In genomic region chr1:156641761-156642264, GRCh38 we compare ENCODE assay signal across 9 cellular contexts. TPM values are rescaled to one million over a fixed set of nuclear protein-coding genes. Genes with fewer than 3 reads are reported as not detected.
DNase-seq lines count a peak whose midpoint lies in the region; ATAC-seq lines count a peak whose summit lies in the region.
"Had no signal": no experiment of that assay in that cellular context is flagged by ENCODE, and none has a peak within 500 bp of the region (broad histone marks: within the 10 kb centered on the region; RNA-seq: fewer than 3 reads in every experiment).

A gene with protein sequence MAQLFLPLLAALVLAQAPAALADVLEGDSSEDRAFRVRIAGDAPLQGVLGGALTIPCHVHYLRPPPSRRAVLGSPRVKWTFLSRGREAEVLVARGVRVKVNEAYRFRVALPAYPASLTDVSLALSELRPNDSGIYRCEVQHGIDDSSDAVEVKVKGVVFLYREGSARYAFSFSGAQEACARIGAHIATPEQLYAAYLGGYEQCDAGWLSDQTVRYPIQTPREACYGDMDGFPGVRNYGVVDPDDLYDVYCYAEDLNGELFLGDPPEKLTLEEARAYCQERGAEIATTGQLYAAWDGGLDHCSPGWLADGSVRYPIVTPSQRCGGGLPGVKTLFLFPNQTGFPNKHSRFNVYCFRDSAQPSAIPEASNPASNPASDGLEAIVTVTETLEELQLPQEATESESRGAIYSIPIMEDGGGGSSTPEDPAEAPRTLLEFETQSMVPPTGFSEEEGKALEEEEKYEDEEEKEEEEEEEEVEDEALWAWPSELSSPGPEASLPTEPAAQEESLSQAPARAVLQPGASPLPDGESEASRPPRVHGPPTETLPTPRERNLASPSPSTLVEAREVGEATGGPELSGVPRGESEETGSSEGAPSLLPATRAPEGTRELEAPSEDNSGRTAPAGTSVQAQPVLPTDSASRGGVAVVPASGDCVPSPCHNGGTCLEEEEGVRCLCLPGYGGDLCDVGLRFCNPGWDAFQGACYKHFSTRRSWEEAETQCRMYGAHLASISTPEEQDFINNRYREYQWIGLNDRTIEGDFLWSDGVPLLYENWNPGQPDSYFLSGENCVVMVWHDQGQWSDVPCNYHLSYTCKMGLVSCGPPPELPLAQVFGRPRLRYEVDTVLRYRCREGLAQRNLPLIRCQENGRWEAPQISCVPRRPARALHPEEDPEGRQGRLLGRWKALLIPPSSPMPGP (plus strand): TSS chr1:156642117. CDS start chr1:156646055, 3,938 bp downstream.

- intact Hi-C loops in activated CD4-positive, alpha-beta T cell treated with anti-CD3 and anti-CD28 coated beads for 36 hours (cut with DNase I, micrococcal nuclease): no loop called here

- H3K27ac Mint-ChIP-seq in activated CD4-positive, alpha-beta T cell treated with anti-CD3 and anti-CD28 coated beads for 36 hours: no peak within 1 kb of the TSS
- no peak within 1 kb of the TSS for H3K27ac Mint-ChIP-seq in activated naive CD8-positive, alpha-beta T cell treated with anti-CD3 and anti-CD28 coated beads for 36 hours
- H3K27ac Mint-ChIP-seq in stimulated activated naive B cell treated with anti-CD40 and anti-IgM and Interleukin-4, amounts not matched to agents 10 μg/mL and 1 μg/mL and 100 μg/mL, for 72 hours: peak within 1 kb of the TSS; percentile 38

- no peak within 1 kb of the TSS for H3K27ac ChIP-seq in iPS-18a (ENCODE audit: low read length)

- POLR2A ChIA-PET in activated CD4-positive, alpha-beta T cell treated with anti-CD3 and anti-CD28 coated beads for 36 hours (lab: Charles Lee): no interaction called here

- H3K27me3 Mint-ChIP-seq in activated CD4-positive, alpha-beta T cell treated with anti-CD3 and anti-CD28 coated beads for 36 hours: peaks cover 75% of the 10 kb centered on the region
- H3K27me3 Mint-ChIP-seq in activated naive CD8-positive, alpha-beta T cell treated with anti-CD3 and anti-CD28 coated beads for 36 hours: peaks cover 89% of the 10 kb centered on the region
- peaks cover 78 to 87% of the 10 kb centered on the region in 2 donors for H3K27me3 Mint-ChIP-seq in stimulated activated naive B cell treated with anti-CD40 and anti-IgM and Interleukin-4, amounts not matched to agents 10 μg/mL and 1 μg/mL and 100 μg/mL, for 72 hours

- no peaks in the 10 kb centered on the region for H3K9me3 ChIP-seq in iPS-18a (ENCODE audit: control insufficient read depth, low read depth, low read length)

- peak; percentile 45 for ATAC-seq in activated CD4-positive, alpha-beta T cell treated with anti-CD3 and anti-CD28 coated beads for 36 hours
- peak; percentile 19 to 23 for ATAC-seq in stimulated activated naive B cell treated with anti-CD40 and anti-IgM and Interleukin-4, amounts not matched to agents 10 μg/mL and 1 μg/mL and 100 μg/mL, for 72 hours (replicated peaks)
- ATAC-seq in HG03378 (IDR thresholded peaks at IDR 0.05; ENCODE audit: unreplicated experiment): no peak

- no peaks in the 10 kb centered on the region for H3K9me3 Mint-ChIP-seq in activated CD4-positive, alpha-beta T cell treated with anti-CD3 and anti-CD28 coated beads for 36 hours (ENCODE audit: low read depth)
- H3K9me3 Mint-ChIP-seq in activated naive CD8-positive, alpha-beta T cell treated with anti-CD3 and anti-CD28 coated beads for 36 hours: no peaks in the 10 kb centered on the region
- H3K9me3 Mint-ChIP-seq in stimulated activated naive B cell treated with anti-CD40 and anti-IgM and Interleukin-4, amounts not matched to agents 10 μg/mL and 1 μg/mL and 100 μg/mL, for 72 hours: no peaks in the 10 kb centered on the region

- H3K4me3 Mint-ChIP-seq in activated CD4-positive, alpha-beta T cell treated with anti-CD3 and anti-CD28 coated beads for 36 hours: peak within 1 kb of the TSS; percentile 53
- H3K4me3 Mint-ChIP-seq in activated naive CD8-positive, alpha-beta T cell treated with anti-CD3 and anti-CD28 coated beads for 36 hours: peak within 1 kb of the TSS; percentile 36
- peak within 1 kb of the TSS; percentile 68 to 74 for H3K4me3 Mint-ChIP-seq in stimulated activated naive B cell treated with anti-CD40 and anti-IgM and Interleukin-4, amounts not matched to agents 10 μg/mL and 1 μg/mL and 100 μg/mL, for 72 hours

- peaks cover 70% of the 10 kb centered on the region for H3K27me3 ChIP-seq in iPS-18a (ENCODE audit: control insufficient read depth, insufficient read depth, low read length)

- H3K9ac ChIP-seq in iPS-18a (ENCODE audit: low read length): peak within 1 kb of the TSS; percentile 2

- no peaks in the 10 kb centered on the region for H3K36me3 Mint-ChIP-seq in activated CD4-positive, alpha-beta T cell treated with anti-CD3 and anti-CD28 coated beads for 36 hours (ENCODE audit: low read depth)
- no peaks in the 10 kb centered on the region for H3K36me3 Mint-ChIP-seq in activated naive CD8-positive, alpha-beta T cell treated with anti-CD3 and anti-CD28 coated beads for 36 hours
- H3K36me3 Mint-ChIP-seq in stimulated activated naive B cell treated with anti-CD40 and anti-IgM and Interleukin-4, amounts not matched to agents 10 μg/mL and 1 μg/mL and 100 μg/mL, for 72 hours: no peaks in the 10 kb centered on the region

- H3K4me3 ChIP-seq in iPS-18a (ENCODE audit: low read length): peak within 1 kb of the TSS; percentile 64

- CTCF ChIA-PET in activated CD4-positive, alpha-beta T cell treated with anti-CD3 and anti-CD28 coated beads for 36 hours (lab: Charles Lee): interaction anchor here (0.6 to 1.6 kb wide), 5 partner anchors 12 to 48 kb away, joined by 3 to 5 read pairs (median 3); no protein-coding TSS in a partner anchor

- H3K36me3 ChIP-seq in iPS-18a (ENCODE audit: control insufficient read depth, low read depth, low read length): no peaks in the 10 kb centered on the region

- H3K4me1 Mint-ChIP-seq in activated CD4-positive, alpha-beta T cell treated with anti-CD3 and anti-CD28 coated beads for 36 hours: peaks cover 22% of the 10 kb centered on the region
- H3K4me1 Mint-ChIP-seq in activated naive CD8-positive, alpha-beta T cell treated with anti-CD3 and anti-CD28 coated beads for 36 hours: peaks cover 24% of the 10 kb centered on the region
- H3K4me1 Mint-ChIP-seq in stimulated activated naive B cell treated with anti-CD40 and anti-IgM and Interleukin-4, amounts not matched to agents 10 μg/mL and 1 μg/mL and 100 μg/mL, for 72 hours: peaks cover 13 to 35% of the 10 kb centered on the region in 2 donors

- DNase-seq in activated CD4-positive, alpha-beta T cell treated with anti-CD3 and anti-CD28 coated beads for 36 hours: peak; percentile 48
- no peak for DNase-seq in activated CD4-positive, alpha-beta T cell treated with anti-CD3 and anti-CD28 coated beads, Interleukin-2, amount 50 U/mL, for 4 hours
- DNase-seq in activated naive CD8-positive, alpha-beta T cell treated with anti-CD3 and anti-CD28 coated beads for 36 hours: no peak
- no peak for DNase-seq in stimulated activated naive B cell treated with anti-CD40 and anti-IgM and Interleukin-4, amounts not matched to agents 10 μg/mL and 1 μg/mL and 100 μg/mL, for 72 hours
- DNase-seq in NCI-H187 treated with DMSO at 0.1 percent for 48 hours (lab: John Stamatoyannopoulos, UW): no peak
- no peak for DNase-seq in NCI-H446 treated with DMSO at 0.1 percent for 48 hours (lab: John Stamatoyannopoulos, UW)

- H3K4me1 ChIP-seq in iPS-18a (ENCODE audit: control insufficient read depth, low read depth, low read length): peaks cover 14% of the 10 kb centered on the region

RNA-seq across cellular contexts. Expression of the gene that starts here (rescaled TPM):
- total RNA-seq in activated CD4-positive, alpha-beta T cell treated with anti-CD3 and anti-CD28 coated beads for 36 hours: not detected
- not detected for total RNA-seq in activated naive CD8-positive, alpha-beta T cell treated with anti-CD3 and anti-CD28 coated beads for 36 hours
- total RNA-seq: lung microvascular endothelial cell had no signal

Comparison
In these comparisons a context has a peak if more than half of its experiments do, and no peak if none do; other contexts are left out.
1. Peak in DNase-seq and ATAC-seq in activated CD4-positive, alpha-beta T cell treated with anti-CD3 and anti-CD28 coated beads for 36 hours; RNA of the gene not detected or under 1 TPM.